ENCODE assay signal across 1 cellular context in the genomic region with DNA sequence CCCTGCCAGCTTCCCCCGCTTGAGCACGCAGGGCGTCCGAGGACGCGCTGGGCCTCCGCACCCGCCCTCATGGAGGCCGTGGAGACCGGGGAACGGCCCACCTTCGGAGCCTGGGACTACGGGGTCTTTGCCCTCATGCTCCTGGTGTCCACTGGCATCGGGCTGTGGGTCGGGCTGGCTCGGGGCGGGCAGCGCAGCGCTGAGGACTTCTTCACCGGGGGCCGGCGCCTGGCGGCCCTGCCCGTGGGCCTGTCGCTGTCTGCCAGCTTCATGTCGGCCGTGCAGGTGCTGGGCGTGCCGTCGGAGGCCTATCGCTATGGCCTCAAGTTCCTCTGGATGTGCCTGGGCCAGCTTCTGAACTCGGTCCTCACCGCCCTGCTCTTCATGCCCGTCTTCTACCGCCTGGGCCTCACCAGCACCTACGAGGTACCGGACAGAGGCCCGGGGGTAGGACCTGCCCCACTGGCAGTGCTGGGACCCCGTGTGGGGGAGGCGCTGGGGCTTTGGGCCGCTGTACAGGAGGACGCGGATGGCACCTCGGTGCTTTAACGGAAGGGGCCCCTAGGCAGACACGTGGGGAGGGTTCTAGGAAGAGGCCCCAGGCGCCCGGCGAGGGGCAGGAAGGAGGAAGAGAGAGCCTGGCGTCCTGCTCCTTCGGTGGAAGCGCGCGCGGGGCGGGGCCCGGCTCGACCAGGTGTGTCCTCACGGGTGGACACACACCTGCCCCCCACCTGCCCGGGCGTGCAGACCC.
TF ChIP-seq lines count a peak whose summit lies in the region.

No MANE protein-coding gene starts in this region.

TF ChIP-seq in GM12878, 131 proteins besides CTCF, POLR2A, EP300 and RAD21:
- TF ChIP-seq, protein P1, sequence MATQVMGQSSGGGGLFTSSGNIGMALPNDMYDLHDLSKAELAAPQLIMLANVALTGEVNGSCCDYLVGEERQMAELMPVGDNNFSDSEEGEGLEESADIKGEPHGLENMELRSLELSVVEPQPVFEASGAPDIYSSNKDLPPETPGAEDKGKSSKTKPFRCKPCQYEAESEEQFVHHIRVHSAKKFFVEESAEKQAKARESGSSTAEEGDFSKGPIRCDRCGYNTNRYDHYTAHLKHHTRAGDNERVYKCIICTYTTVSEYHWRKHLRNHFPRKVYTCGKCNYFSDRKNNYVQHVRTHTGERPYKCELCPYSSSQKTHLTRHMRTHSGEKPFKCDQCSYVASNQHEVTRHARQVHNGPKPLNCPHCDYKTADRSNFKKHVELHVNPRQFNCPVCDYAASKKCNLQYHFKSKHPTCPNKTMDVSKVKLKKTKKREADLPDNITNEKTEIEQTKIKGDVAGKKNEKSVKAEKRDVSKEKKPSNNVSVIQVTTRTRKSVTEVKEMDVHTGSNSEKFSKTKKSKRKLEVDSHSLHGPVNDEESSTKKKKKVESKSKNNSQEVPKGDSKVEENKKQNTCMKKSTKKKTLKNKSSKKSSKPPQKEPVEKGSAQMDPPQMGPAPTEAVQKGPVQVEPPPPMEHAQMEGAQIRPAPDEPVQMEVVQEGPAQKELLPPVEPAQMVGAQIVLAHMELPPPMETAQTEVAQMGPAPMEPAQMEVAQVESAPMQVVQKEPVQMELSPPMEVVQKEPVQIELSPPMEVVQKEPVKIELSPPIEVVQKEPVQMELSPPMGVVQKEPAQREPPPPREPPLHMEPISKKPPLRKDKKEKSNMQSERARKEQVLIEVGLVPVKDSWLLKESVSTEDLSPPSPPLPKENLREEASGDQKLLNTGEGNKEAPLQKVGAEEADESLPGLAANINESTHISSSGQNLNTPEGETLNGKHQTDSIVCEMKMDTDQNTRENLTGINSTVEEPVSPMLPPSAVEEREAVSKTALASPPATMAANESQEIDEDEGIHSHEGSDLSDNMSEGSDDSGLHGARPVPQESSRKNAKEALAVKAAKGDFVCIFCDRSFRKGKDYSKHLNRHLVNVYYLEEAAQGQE (IDR thresholded peaks at IDR 0.05; ENCODE audit: low read depth, low read length): no peak
- TF ChIP-seq, protein P2, sequence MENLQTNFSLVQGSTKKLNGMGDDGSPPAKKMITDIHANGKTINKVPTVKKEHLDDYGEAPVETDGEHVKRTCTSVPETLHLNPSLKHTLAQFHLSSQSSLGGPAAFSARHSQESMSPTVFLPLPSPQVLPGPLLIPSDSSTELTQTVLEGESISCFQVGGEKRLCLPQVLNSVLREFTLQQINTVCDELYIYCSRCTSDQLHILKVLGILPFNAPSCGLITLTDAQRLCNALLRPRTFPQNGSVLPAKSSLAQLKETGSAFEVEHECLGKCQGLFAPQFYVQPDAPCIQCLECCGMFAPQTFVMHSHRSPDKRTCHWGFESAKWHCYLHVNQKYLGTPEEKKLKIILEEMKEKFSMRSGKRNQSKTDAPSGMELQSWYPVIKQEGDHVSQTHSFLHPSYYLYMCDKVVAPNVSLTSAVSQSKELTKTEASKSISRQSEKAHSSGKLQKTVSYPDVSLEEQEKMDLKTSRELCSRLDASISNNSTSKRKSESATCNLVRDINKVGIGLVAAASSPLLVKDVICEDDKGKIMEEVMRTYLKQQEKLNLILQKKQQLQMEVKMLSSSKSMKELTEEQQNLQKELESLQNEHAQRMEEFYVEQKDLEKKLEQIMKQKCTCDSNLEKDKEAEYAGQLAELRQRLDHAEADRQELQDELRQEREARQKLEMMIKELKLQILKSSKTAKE (IDR thresholded peaks at IDR 0.05; ENCODE audit: low read depth, poor library complexity, severe bottlenecking): no peak
- TF ChIP-seq NBN (IDR thresholded peaks at IDR 0.05) (no peak), STAT1 (conservative IDR thresholded peaks at IDR 0.05) (no peak), BMI1 (IDR thresholded peaks at IDR 0.05; ENCODE audit: borderline replicate concordance) (no peak), ATF7 (IDR thresholded peaks at IDR 0.05; ENCODE audit: low read depth) (no peak), SREBF2 (IDR thresholded peaks at IDR 0.05; ENCODE audit: low read length) (no peak)
- TF ChIP-seq, protein P3, sequence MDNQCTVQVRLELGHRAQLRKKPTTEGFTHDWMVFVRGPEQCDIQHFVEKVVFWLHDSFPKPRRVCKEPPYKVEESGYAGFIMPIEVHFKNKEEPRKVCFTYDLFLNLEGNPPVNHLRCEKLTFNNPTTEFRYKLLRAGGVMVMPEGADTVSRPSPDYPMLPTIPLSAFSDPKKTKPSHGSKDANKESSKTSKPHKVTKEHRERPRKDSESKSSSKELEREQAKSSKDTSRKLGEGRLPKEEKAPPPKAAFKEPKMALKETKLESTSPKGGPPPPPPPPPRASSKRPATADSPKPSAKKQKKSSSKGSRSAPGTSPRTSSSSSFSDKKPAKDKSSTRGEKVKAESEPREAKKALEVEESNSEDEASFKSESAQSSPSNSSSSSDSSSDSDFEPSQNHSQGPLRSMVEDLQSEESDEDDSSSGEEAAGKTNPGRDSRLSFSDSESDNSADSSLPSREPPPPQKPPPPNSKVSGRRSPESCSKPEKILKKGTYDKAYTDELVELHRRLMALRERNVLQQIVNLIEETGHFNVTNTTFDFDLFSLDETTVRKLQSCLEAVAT (IDR thresholded peaks at IDR 0.05): no peak
- TF ChIP-seq, protein P4, sequence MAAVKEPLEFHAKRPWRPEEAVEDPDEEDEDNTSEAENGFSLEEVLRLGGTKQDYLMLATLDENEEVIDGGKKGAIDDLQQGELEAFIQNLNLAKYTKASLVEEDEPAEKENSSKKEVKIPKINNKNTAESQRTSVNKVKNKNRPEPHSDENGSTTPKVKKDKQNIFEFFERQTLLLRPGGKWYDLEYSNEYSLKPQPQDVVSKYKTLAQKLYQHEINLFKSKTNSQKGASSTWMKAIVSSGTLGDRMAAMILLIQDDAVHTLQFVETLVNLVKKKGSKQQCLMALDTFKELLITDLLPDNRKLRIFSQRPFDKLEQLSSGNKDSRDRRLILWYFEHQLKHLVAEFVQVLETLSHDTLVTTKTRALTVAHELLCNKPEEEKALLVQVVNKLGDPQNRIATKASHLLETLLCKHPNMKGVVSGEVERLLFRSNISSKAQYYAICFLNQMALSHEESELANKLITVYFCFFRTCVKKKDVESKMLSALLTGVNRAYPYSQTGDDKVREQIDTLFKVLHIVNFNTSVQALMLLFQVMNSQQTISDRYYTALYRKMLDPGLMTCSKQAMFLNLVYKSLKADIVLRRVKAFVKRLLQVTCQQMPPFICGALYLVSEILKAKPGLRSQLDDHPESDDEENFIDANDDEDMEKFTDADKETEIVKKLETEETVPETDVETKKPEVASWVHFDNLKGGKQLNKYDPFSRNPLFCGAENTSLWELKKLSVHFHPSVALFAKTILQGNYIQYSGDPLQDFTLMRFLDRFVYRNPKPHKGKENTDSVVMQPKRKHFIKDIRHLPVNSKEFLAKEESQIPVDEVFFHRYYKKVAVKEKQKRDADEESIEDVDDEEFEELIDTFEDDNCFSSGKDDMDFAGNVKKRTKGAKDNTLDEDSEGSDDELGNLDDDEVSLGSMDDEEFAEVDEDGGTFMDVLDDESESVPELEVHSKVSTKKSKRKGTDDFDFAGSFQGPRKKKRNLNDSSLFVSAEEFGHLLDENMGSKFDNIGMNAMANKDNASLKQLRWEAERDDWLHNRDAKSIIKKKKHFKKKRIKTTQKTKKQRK (IDR thresholded peaks at IDR 0.05; ENCODE audit: low read depth, low read length): no peak
- TF ChIP-seq, protein P5, sequence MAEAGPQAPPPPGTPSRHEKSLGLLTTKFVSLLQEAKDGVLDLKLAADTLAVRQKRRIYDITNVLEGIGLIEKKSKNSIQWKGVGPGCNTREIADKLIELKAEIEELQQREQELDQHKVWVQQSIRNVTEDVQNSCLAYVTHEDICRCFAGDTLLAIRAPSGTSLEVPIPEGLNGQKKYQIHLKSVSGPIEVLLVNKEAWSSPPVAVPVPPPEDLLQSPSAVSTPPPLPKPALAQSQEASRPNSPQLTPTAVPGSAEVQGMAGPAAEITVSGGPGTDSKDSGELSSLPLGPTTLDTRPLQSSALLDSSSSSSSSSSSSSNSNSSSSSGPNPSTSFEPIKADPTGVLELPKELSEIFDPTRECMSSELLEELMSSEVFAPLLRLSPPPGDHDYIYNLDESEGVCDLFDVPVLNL (IDR thresholded peaks at IDR 0.05; ENCODE audit: low read depth, low read length): no peak
